ENCODE assay signal across 8 cellular contexts in the genomic region with DNA sequence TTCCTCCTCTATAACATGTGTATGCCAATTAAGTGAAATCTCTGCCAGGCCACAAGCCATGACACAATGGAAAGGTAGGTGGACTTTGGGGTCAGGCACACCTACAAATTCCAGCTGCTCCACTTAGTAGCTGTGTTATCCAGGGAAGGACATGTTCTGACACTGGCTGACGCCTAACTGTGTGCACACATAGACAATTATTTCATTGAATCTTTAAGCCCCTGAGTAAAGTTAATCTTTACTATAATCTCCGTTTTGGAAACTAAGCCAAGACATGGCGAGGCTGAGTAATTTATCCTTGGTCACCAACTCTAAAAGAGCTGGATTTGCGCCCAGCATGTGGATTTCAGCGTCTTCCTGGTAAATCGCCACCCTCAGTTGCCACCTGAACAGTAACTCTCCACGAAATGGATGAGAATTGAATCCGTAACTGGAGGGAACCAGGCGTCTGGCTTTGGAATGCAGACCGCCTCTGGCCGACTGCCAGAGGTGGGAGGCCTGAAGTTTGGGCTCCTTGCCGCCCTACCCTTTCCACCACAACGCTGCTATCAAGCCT. TPM values are rescaled to one million over a fixed set of nuclear protein-coding genes. Genes with fewer than 3 reads are reported as not detected.
DNase-seq lines count a peak whose midpoint lies in the region; ATAC-seq and TF ChIP-seq lines count a peak whose summit lies in the region.

No MANE protein-coding gene starts in this region.

- peaks cover 21% of the 10 kb centered on the region for H3K79me2 ChIP-seq in OCI-LY1 (ENCODE audit: insufficient read depth, low read length)

- H3K4me3 ChIP-seq in OCI-LY1 (ENCODE audit: low read depth, low read length, poor library complexity, severe bottlenecking) (no peak overlapping the region), dorsolateral prefrontal cortex (peak overlapping the region in 54 of 59 donors; percentile 66 to 100 (median 90)), neuron (ENCODE audit: low read length) (no peak overlapping the region)

- H3K36me3 ChIP-seq in OCI-LY1 (ENCODE audit: insufficient read depth, low read length): peaks cover 30% of the 10 kb centered on the region
- H3K36me3 ChIP-seq in neuron (ENCODE audit: insufficient read depth, low read length): peaks cover 28% of the 10 kb centered on the region

- peak; percentile 31 for DNase-seq in G401 (ENCODE audit: low spot score)
- DNase-seq in dorsolateral prefrontal cortex: peak in 2 of 10 donors; percentile 14 to 15
- no peak for DNase-seq in T1000 (lab: John Stamatoyannopoulos, UW)
- no peak for DNase-seq in sciatic nerve (ENCODE audit: low spot score)

- H2AFZ ChIP-seq in OCI-LY1 (ENCODE audit: low read length): 0 out of 2 replicates have a peak overlapping the region, but pooled peaks have one; percentile 12
- peak overlapping the region; percentile 4 for H2AFZ ChIP-seq in neuron (ENCODE audit: low read depth, low read length)

- intact Hi-C loops in dorsolateral prefrontal cortex (cut with DNase I): loop anchor here (2.0 to 10.0 kb wide), 7 partner anchors 64 to 657 kb away; partner anchors contain the start of genes MDM4 (in 2 of the 2), PIK3C2B (in 1 of the 2), PLEKHA6 (in 1 of the 2) and ZBED6 (in 1 of the 2)
- intact Hi-C loops in sciatic nerve (cut with DNase I): no loop called here

- H4K20me1 ChIP-seq in OCI-LY1 (ENCODE audit: insufficient read depth, low read length): no peaks in the 10 kb centered on the region

- peak overlapping the region; percentile 33; the same call in 1 of the 2 replicates for H3K4me2 ChIP-seq in OCI-LY1 (ENCODE audit: low read length)

- TF ChIP-seq CTCF in OCI-LY1 (IDR thresholded peaks at IDR 0.05; ENCODE audit: low read length): no peak
- no peak for TF ChIP-seq CTCF in dorsolateral prefrontal cortex (IDR thresholded peaks at IDR 0.05 in 54 of 56, conservative IDR thresholded peaks at IDR 0.05 in 2 of 56; ENCODE audit: low read depth in 1 of 56, partially characterized antibody in 56 of 56)

- in situ Hi-C loops in G401 (cut with HindIII; ENCODE audit: low sequenced_read_pairs): loop anchor here (25.0 kb wide), 1 partner anchor 277 kb away; no protein-coding TSS in a partner anchor

- H3K27ac ChIP-seq in OCI-LY1 (ENCODE audit: low read depth, low read length, poor library complexity, severe bottlenecking) (peak overlapping the region; percentile 8), dorsolateral prefrontal cortex (peak overlapping the region in 17 of 59 donors; percentile 12 to 87 (median 61))

- H3K9me3 ChIP-seq in OCI-LY1 (ENCODE audit: low read length) (no peaks in the 10 kb centered on the region), neuron (ENCODE audit: low read length) (no peaks in the 10 kb centered on the region)

- H3F3A ChIP-seq in OCI-LY1 (ENCODE audit: insufficient read depth, low read length): 0 out of 2 replicates have a peak, but pooled peaks cover 2% of the 10 kb centered on the region

- H3K4me1 ChIP-seq in OCI-LY1 (ENCODE audit: insufficient read depth, low read length, severe bottlenecking): peaks cover 25% of the 10 kb centered on the region
- H3K4me1 ChIP-seq in neuron (ENCODE audit: insufficient read depth, low read length): peaks cover 7% of the 10 kb centered on the region

- no peak overlapping the region for H3K9ac ChIP-seq in OCI-LY1 (ENCODE audit: low read length)

- H3K27me3 ChIP-seq in OCI-LY1 (ENCODE audit: insufficient read depth, low read length) (no peaks in the 10 kb centered on the region), dorsolateral prefrontal cortex (no peaks in the 10 kb centered on the region), neuron (ENCODE audit: insufficient read depth, low read length) (no peaks in the 10 kb centered on the region)

- ATAC-seq in HG02840 (IDR thresholded peaks at IDR 0.05; ENCODE audit: low FRiP score, unreplicated experiment) (no peak), sciatic nerve (no peak), GM21367 (IDR thresholded peaks at IDR 0.05; ENCODE audit: unreplicated experiment) (no peak)

- H3K9me2 ChIP-seq in OCI-LY1 (ENCODE audit: low read depth, low read length): no peaks in the 10 kb centered on the region

RNA-seq across cellular contexts. Expression of gene SNRPE, which starts 0.9 kb away (rescaled TPM):
- total RNA-seq in G401 (2014; rRNA removed; shearing (Covaris generic)): 149 and 171 TPM in 2 replicates
- total RNA-seq in dorsolateral prefrontal cortex (10 to 100 TPM; 20.4 to 71.0 (median 43.4) TPM), sciatic nerve (76.4 TPM)

Comparison
In these comparisons a context has a peak if more than half of its experiments do, and no peak if none do; other contexts are left out.
1. H3K4me3 ChIP-seq: peak in dorsolateral prefrontal cortex (54 of 59); none in OCI-LY1 (single experiment) and neuron (single experiment).